ENCODE assay signal across 8 cellular contexts in genomic region chr6:32852018-32852843, GRCh38. TPM values are rescaled to one million over a fixed set of nuclear protein-coding genes. Genes with fewer than 3 reads are reported as not detected.
DNase-seq lines count a peak whose midpoint lies in the region; ATAC-seq and TF ChIP-seq lines count a peak whose summit lies in the region.

No MANE protein-coding gene starts in this region.

- TF ChIP-seq CTCF in GM13976 (IDR thresholded peaks at IDR 0.05; ENCODE audit: borderline replicate concordance, control extremely low read depth, extremely low read depth, insufficient read depth, missing control alignments) (no peak), epithelial cell of proximal tubule (conservative IDR thresholded peaks at IDR 0.05; ENCODE audit: low read depth, low read length) (no peak), neural crest cell (conservative IDR thresholded peaks at IDR 0.05) (no peak)

- H3K27ac Mint-ChIP-seq in T-helper 17 cell (peak overlapping the region; percentile 100), neural crest cell (ENCODE audit: unreplicated experiment) (no peak overlapping the region)

- H3K9me3 Mint-ChIP-seq in neural crest cell, result no peaks in the 10 kb centered on the region

- no peak for ATAC-seq in T-helper 17 cell
- no peak for ATAC-seq in HG03159 (IDR thresholded peaks at IDR 0.05; ENCODE audit: unreplicated experiment)

- H3K9me3 ChIP-seq in T-helper 17 cell (ENCODE audit: control insufficient read depth, low read length, poor library complexity, severe bottlenecking), result peaks cover 3% of the 10 kb centered on the region

- H3K27me3 Mint-ChIP-seq in T-helper 17 cell (no peaks in the 10 kb centered on the region), neural crest cell (ENCODE audit: low read depth) (peaks cover 95% of the 10 kb centered on the region)

- H3K4me3 ChIP-seq in epithelial cell of proximal tubule (ENCODE audit: low read depth, low read length), result peak overlapping the region; percentile 88

- H3K4me3 Mint-ChIP-seq in T-helper 17 cell, result peak overlapping the region; percentile 99
- peak overlapping the region; percentile 28 for H3K4me3 Mint-ChIP-seq in neural crest cell

- DNase-seq in GM13976 (ENCODE audit: low spot score) (peak; percentile 42), T-helper 17 cell (no peak), epithelial cell of proximal tubule (ENCODE audit: low read depth) (no peak), neural crest cell (ENCODE audit: low read depth, low spot score) (no peak), midbrain (lab: John Stamatoyannopoulos, UW) (no peak), NCI-H1048 (lab: John Stamatoyannopoulos, UW) (no peak), amniotic stem cell (lab: John Stamatoyannopoulos, UW) (no peak)

- in situ Hi-C loops in GM13976 (cut with MboI; ENCODE audit: low sequenced_read_pairs, unreplicated experiment), result no loop called here

- H3K36me3 Mint-ChIP-seq in T-helper 17 cell (ENCODE audit: low read depth), result peaks cover 41% of the 10 kb centered on the region
- H3K36me3 Mint-ChIP-seq in neural crest cell (ENCODE audit: low read depth), result no peaks in the 10 kb centered on the region

- peaks cover 70% of the 10 kb centered on the region for H3K4me1 Mint-ChIP-seq in T-helper 17 cell
- peaks cover 18% of the 10 kb centered on the region for H3K4me1 Mint-ChIP-seq in neural crest cell

RNA-seq across cellular contexts. Expression of gene TAP1, which starts 1.3 kb away (rescaled TPM):
- total RNA-seq in T-helper 17 cell (100 to 1,000 TPM; 119 to 125 TPM), epithelial cell of proximal tubule (50.7 and 54.5 TPM in 2 replicates), neural crest cell (2.7 and 2.8 TPM in 2 replicates)

RNA-seq across cellular contexts. Expression of gene PSMB9, which starts 1.8 kb away (rescaled TPM):
- total RNA-seq in T-helper 17 cell (100 to 1,000 TPM in 1 of 2 donors, 10 to 100 TPM in 1; 70.5 to 121 TPM), epithelial cell of proximal tubule (20.5 and 24.3 TPM in 2 replicates), neural crest cell (not detected in 2 replicates)

RNA-seq across cellular contexts. Expression of gene PSMB8, which starts 8.4 kb away (rescaled TPM):
- total RNA-seq in T-helper 17 cell (100 to 1,000 TPM; 131 to 139 TPM), epithelial cell of proximal tubule (75.1 and 84.4 TPM in 2 replicates), neural crest cell (1.1 and 1.7 TPM in 2 replicates)

RNA-seq across cellular contexts. Expression of gene TAP2, which starts 13.7 kb away (rescaled TPM):
- total RNA-seq in T-helper 17 cell (100 to 1,000 TPM in 1 of 2 donors, 10 to 100 TPM in 1; 92.6 to 103 TPM), epithelial cell of proximal tubule (23.6 and 29.4 TPM in 2 replicates), neural crest cell (18.0 and 18.2 TPM in 2 replicates)

RNA-seq across cellular contexts. Expression of gene HLA-DOB, which starts 35.4 kb away (rescaled TPM):
- total RNA-seq in T-helper 17 cell (1 to 10 TPM; 2.3 to 6.6 TPM), epithelial cell of proximal tubule (0.58 TPM in 1 of 2 replicates, not detected in the other), neural crest cell (0.28 TPM in 1 of 2 replicates, not detected in the other)

Comparison
In these comparisons a context has a peak if more than half of its experiments do, and no peak if none do; other contexts are left out.
1. RNA of gene TAP1, which starts 1.3 kb away (total RNA-seq): 119 to 125 TPM in T-helper 17 cell and 50.7 to 54.5 TPM in epithelial cell of proximal tubule; 2.7 to 2.8 TPM in neural crest cell; every median in the first group is over 10 times any median in the second.
2. RNA of gene PSMB9, which starts 1.8 kb away (total RNA-seq): 70.5 to 121 TPM in T-helper 17 cell and 20.5 to 24.3 TPM in epithelial cell of proximal tubule; not detected in neural crest cell; every median in the first group is over 10 times any median in the second.
3. RNA of gene PSMB8, which starts 8.4 kb away (total RNA-seq): 131 to 139 TPM in T-helper 17 cell and 75.1 to 84.4 TPM in epithelial cell of proximal tubule; 1.1 to 1.7 TPM in neural crest cell; every median in the first group is over 10 times any median in the second.